8 cellular contexts compared by ENCODE assay signal in genomic region chr3:14177580-14178246, GRCh38. TPM values are rescaled to one million over a fixed set of nuclear protein-coding genes. Genes with fewer than 3 reads are reported as not detected.
DNase-seq lines count a peak whose midpoint lies in the region; ATAC-seq, FAIRE-seq and TF ChIP-seq lines count a peak whose summit lies in the region.

No MANE protein-coding gene starts in this region.

- intact Hi-C loops in kidney (cut with DNase I): no loop called here

- FAIRE-seq in kidney (lab: Jason Lieb, UNC): no peak

- ATAC-seq in GM19467 (IDR thresholded peaks at IDR 0.05; ENCODE audit: unreplicated experiment) (peak; percentile 9), HG02970 (IDR thresholded peaks at IDR 0.05; ENCODE audit: low FRiP score, unreplicated experiment) (no peak)
- peak; percentile 8 for ATAC-seq in stimulated activated naive CD8-positive, alpha-beta T cell treated with anti-CD3 and anti-CD28 coated beads, Interleukin-15, amount 100 ng/mL, for 72 hours

- H3K4me3 ChIP-seq in AG09309 (ENCODE audit: control insufficient read depth, low read depth, low read length): peak overlapping the region; percentile 84
- peak overlapping the region; percentile 73 for H3K4me3 ChIP-seq in astrocyte of the cerebellum (ENCODE audit: low read depth, low read length)
- peak overlapping the region; percentile 82 to 99 for H3K4me3 ChIP-seq in kidney (ENCODE audit: low read length in 2 of 2)

- DNase-seq in AG09309 (ENCODE audit: low read depth): no peak
- DNase-seq in HuH-7 (ENCODE audit: low spot score): peak; percentile 35
- DNase-seq in astrocyte of the cerebellum (ENCODE audit: low read depth): no peak
- DNase-seq in kidney: no peak
- DNase-seq in stimulated activated naive CD8-positive, alpha-beta T cell treated with anti-CD3 and anti-CD28 coated beads, Interleukin-15, amount 100 ng/mL, for 72 hours: no peak
- DNase-seq in NCI-H2227 treated with DMSO at 0.1 percent for 48 hours (lab: John Stamatoyannopoulos, UW): no peak

- no peaks in the 10 kb centered on the region for H3K9me3 ChIP-seq in kidney (ENCODE audit: control insufficient read depth in 1 of 2, low read length in 2 of 2)

- peak overlapping the region; percentile 97 to 100 for H3K4me3 Mint-ChIP-seq in stimulated activated naive CD8-positive, alpha-beta T cell treated with anti-CD3 and anti-CD28 coated beads, Interleukin-15, amount 100 ng/mL, for 72 hours

- H3K4me1 Mint-ChIP-seq in stimulated activated naive CD8-positive, alpha-beta T cell treated with anti-CD3 and anti-CD28 coated beads, Interleukin-15, amount 100 ng/mL, for 72 hours: peaks cover 66% of the 10 kb centered on the region

- H3K36me3 ChIP-seq in kidney (ENCODE audit: control insufficient read depth in 1 of 2, insufficient read depth in 2 of 2, low read length in 2 of 2): peaks cover 4 to 13% of the 10 kb centered on the region in 2 donors

- H3K27ac Mint-ChIP-seq in stimulated activated naive CD8-positive, alpha-beta T cell treated with anti-CD3 and anti-CD28 coated beads, Interleukin-15, amount 100 ng/mL, for 72 hours: peak overlapping the region; percentile 99 to 100

- in situ Hi-C loops in astrocyte of the cerebellum (cut with HindIII; ENCODE audit: low sequenced_read_pairs): no loop called here

- peak overlapping the region; percentile 92 to 93 for H3K27ac ChIP-seq in kidney (ENCODE audit: low read depth in 2 of 2, low read length in 2 of 2)

- H3K9ac ChIP-seq in kidney (ENCODE audit: low read length in 2 of 2): peak overlapping the region; percentile 97 to 99

- TF ChIP-seq CTCF in AG09309 (IDR thresholded peaks at IDR 0.05; ENCODE audit: control insufficient read depth, insufficient read depth, low read depth, low read length, missing control alignments) (no peak), astrocyte of the cerebellum (IDR thresholded peaks at IDR 0.05; ENCODE audit: low read depth, low read length, missing control alignments) (no peak), kidney (IDR thresholded peaks at IDR 0.05; ENCODE audit: borderline replicate concordance, extremely low read depth, insufficient read depth) (no peak)

- peaks cover 9 to 16% of the 10 kb centered on the region in 2 donors for H3K4me1 ChIP-seq in kidney (ENCODE audit: control insufficient read depth in 1 of 2, insufficient read depth in 1 of 2, low read depth in 1 of 2, low read length in 2 of 2)

- H3K27me3 Mint-ChIP-seq in stimulated activated naive CD8-positive, alpha-beta T cell treated with anti-CD3 and anti-CD28 coated beads, Interleukin-15, amount 100 ng/mL, for 72 hours: no peaks in the 10 kb centered on the region

- H3K9me3 Mint-ChIP-seq in stimulated activated naive CD8-positive, alpha-beta T cell treated with anti-CD3 and anti-CD28 coated beads, Interleukin-15, amount 100 ng/mL, for 72 hours: no peaks in the 10 kb centered on the region

RNA-seq across cellular contexts. Expression of gene XPC, which starts 0.7 kb away (rescaled TPM):
- 44.4 TPM for total RNA-seq in kidney
- polyA plus RNA-seq in kidney (ENCODE audit: insufficient read depth, low read depth, low replicate concordance): 15.9 TPM

RNA-seq across cellular contexts. Expression of gene LSM3, which starts 0.9 kb away (rescaled TPM):
- 11.9 TPM for total RNA-seq in kidney
- polyA plus RNA-seq in kidney (ENCODE audit: insufficient read depth, low read depth, low replicate concordance): 30.2 TPM

RNA-seq across cellular contexts. Expression of gene TMEM43, which starts 52.9 kb away (rescaled TPM):
- 86.5 TPM for total RNA-seq in kidney
- polyA plus RNA-seq in kidney (ENCODE audit: insufficient read depth, low read depth, low replicate concordance): 27.6 TPM

RNA-seq across cellular contexts. Expression of gene CHCHD4, which starts 53.0 kb away (rescaled TPM):
- 12.8 TPM for total RNA-seq in kidney
- polyA plus RNA-seq in kidney (ENCODE audit: insufficient read depth, low read depth, low replicate concordance): 33.6 TPM
